Comparison of ENCODE assay signal across 8 cellular contexts in the genomic region with DNA sequence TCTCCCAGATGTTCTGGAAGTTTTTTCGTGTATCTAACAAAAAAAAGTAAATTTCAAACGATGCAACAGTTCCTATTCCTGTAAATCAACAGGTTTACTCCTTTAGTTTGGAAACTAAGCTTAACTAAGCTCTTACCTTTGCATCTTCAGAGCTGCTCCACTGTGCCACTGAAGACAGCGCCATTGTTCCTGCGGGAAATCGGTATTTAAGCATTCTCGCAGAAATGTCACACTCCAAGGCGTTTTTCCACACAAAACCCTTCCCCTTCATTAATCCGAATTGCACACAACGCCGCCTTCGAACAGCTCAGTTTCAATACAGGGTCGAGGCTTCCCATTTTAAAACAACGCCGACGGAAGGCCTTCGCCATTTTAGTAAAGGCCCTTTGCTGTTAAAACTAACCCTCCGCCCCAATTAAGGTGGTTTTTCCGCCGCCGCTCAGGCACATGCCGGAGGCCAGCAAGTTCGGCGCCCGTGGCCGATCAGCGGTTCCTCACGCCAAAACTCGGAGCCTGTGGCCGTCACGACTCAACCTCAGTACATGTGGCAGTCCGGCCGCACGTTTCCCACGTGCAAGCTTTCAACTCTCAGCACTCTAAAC. TPM values are rescaled to one million over a fixed set of nuclear protein-coding genes. Genes with fewer than 3 reads are reported as not detected.
DNase-seq lines count a peak whose midpoint lies in the region; ATAC-seq and TF ChIP-seq lines count a peak whose summit lies in the region.

No MANE protein-coding gene starts in this region.

- H3K9ac ChIP-seq in SU-DHL-6 (ENCODE audit: low read length) = peak overlapping the region; percentile 98

- H3K36me3 ChIP-seq in SU-DHL-6 (ENCODE audit: low read length) = peaks cover 33% of the 10 kb centered on the region

- TF ChIP-seq CTCF in SU-DHL-6 (IDR thresholded peaks at IDR 0.05; ENCODE audit: insufficient read depth, low read length, poor library complexity, severe bottlenecking) (no peak), foreskin keratinocyte (conservative IDR thresholded peaks at IDR 0.05) (no peak)

- H3K27me3 ChIP-seq in SU-DHL-6 (ENCODE audit: low read length) (no peaks in the 10 kb centered on the region), foreskin keratinocyte (no peaks in the 10 kb centered on the region)

- H3K4me3 ChIP-seq in SU-DHL-6 (ENCODE audit: insufficient read depth, low read length, poor library complexity, severe bottlenecking) = peak overlapping the region; percentile 82

- peaks cover 55% of the 10 kb centered on the region for H3F3A ChIP-seq in SU-DHL-6 (ENCODE audit: insufficient read depth)

- H3K4me1 ChIP-seq in foreskin keratinocyte = peaks cover 18% of the 10 kb centered on the region

- no peak overlapping the region for H2AFZ ChIP-seq in SU-DHL-6 (ENCODE audit: low read depth, low read length, severe bottlenecking)

- peak overlapping the region; percentile 76 for H3K27ac ChIP-seq in SU-DHL-6 (ENCODE audit: low read depth, low read length)
- H3K27ac ChIP-seq in foreskin keratinocyte = peak overlapping the region; percentile 85

- no peaks in the 10 kb centered on the region; the same call in 1 of the 2 replicates for H3K9me3 ChIP-seq in SU-DHL-6 (ENCODE audit: insufficient read depth, low read length)

- H3K9me2 ChIP-seq in SU-DHL-6 (replicated peaks; ENCODE audit: insufficient read depth, low read length) = no peaks in the 10 kb centered on the region

- DNase-seq in DMS79 treated with DMSO at 0.1 percent for 48 hours (lab: John Stamatoyannopoulos, UW) (peak; percentile 61), DMS79 (lab: John Stamatoyannopoulos, UW) (no peak), foreskin keratinocyte (no peak), pons (ENCODE audit: low spot score) (peak; percentile 41), NOMO-1 (lab: John Stamatoyannopoulos, UW; ENCODE audit: unreplicated experiment in 2 of 2) (no peak)

- peaks cover 51% of the 10 kb centered on the region for H3K79me2 ChIP-seq in SU-DHL-6 (ENCODE audit: insufficient read depth, low read length)

- H3K4me2 ChIP-seq in SU-DHL-6 (ENCODE audit: low read depth, low read length, poor library complexity, severe bottlenecking) = peak overlapping the region; percentile 96

- peaks cover 41% of the 10 kb centered on the region for H4K20me1 ChIP-seq in SU-DHL-6 (ENCODE audit: low read depth, low read length)

- ATAC-seq in foreskin keratinocyte (no peak), HG03280 (IDR thresholded peaks at IDR 0.05; ENCODE audit: unreplicated experiment) (no peak), GM21737 (IDR thresholded peaks at IDR 0.05; ENCODE audit: unreplicated experiment) (no peak)

RNA-seq across cellular contexts. Expression of a gene that starts 35.4 kb away (rescaled TPM):
- 120 and 142 TPM in 2 replicates for total RNA-seq in foreskin keratinocyte
- polyA plus RNA-seq in foreskin keratinocyte = 57.1 and 72.5 TPM in 2 replicates

Comparison
In these comparisons a context has a peak if more than half of its experiments do, and no peak if none do; other contexts are left out.
1. DNase-seq: peak in DMS79 treated with DMSO at 0.1 percent for 48 hours (single experiment) and pons (single experiment); none in DMS79 (single experiment), foreskin keratinocyte (0 of 2) and NOMO-1 (0 of 2).